Comparison of ENCODE assay signal across 13 cellular contexts in the genomic region with DNA sequence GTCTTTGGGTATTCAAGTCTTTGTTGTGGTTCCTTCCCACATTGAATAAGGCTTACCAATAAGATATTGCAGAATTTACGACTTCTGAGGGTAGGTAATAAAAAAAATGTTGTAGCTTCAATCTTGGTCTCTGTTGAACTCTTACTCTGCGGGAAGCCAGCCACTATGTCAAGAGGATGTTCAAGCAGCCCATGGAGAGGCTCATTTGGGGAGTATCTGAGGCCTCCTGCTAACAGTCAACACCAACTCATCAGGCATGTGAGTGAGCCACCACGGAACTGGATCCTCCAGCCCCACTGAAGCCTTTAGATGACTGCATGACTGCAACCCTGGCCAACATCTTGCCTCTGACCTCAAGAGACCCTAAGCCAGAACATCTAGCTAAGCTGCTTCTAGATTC. TPM values are rescaled to one million over a fixed set of nuclear protein-coding genes. Genes with fewer than 3 reads are reported as not detected.
DNase-seq lines count a peak whose midpoint lies in the region; ATAC-seq and TF ChIP-seq lines count a peak whose summit lies in the region.
"Had no signal": no experiment of that assay in that cellular context is flagged by ENCODE, and none has a peak within 500 bp of the region (broad histone marks: within the 10 kb centered on the region; RNA-seq: fewer than 3 reads in every experiment).

No MANE protein-coding gene starts in this region.

- no peaks in the 10 kb centered on the region for H3K27me3 Mint-ChIP-seq in activated naive CD4-positive, alpha-beta T cell treated with anti-CD3 and anti-CD28 coated beads for 36 hours (ENCODE audit: low read depth)

- H3K27ac Mint-ChIP-seq in activated naive CD4-positive, alpha-beta T cell treated with anti-CD3 and anti-CD28 coated beads for 36 hours: no peak overlapping the region
- no peak overlapping the region for H3K27ac Mint-ChIP-seq in activated naive CD4-positive, alpha-beta T cell treated with anti-CD3 and anti-CD28 coated beads, Interleukin-2, amount 50 U/mL, for 72 hours

- CTCF ChIA-PET in activated naive CD4-positive, alpha-beta T cell treated with anti-CD3 and anti-CD28 coated beads for 36 hours (lab: Charles Lee): interaction anchor here (0.7 to 2.0 kb wide), 7 partner anchors 27 to 440 kb away, joined by 3 to 11 read pairs (median 3); partner anchors contain the start of gene CMSS1

- H3K27ac ChIP-seq in adrenal gland: no peak overlapping the region
- H3K27ac ChIP-seq: epithelial cell of prostate had no signal

- TF ChIP-seq POLR2A in adrenal gland (IDR thresholded peaks at IDR 0.05): no peak

- no peaks in the 10 kb centered on the region for H3K9me3 Mint-ChIP-seq in activated naive CD4-positive, alpha-beta T cell treated with anti-CD3 and anti-CD28 coated beads for 36 hours
- H3K9me3 Mint-ChIP-seq in activated naive CD4-positive, alpha-beta T cell treated with anti-CD3 and anti-CD28 coated beads, Interleukin-2, amount 50 U/mL, for 72 hours: no peaks in the 10 kb centered on the region

- H3K36me3 ChIP-seq in adrenal gland (replicated peaks in 1 of 2): no peaks in the 10 kb centered on the region
- H3K36me3 ChIP-seq: ovary had no signal

- 86 to 98% (median 93%) methylated on average over 3 of the region's 3 CpGs for WGBS in adrenal gland, 4 donors

- H3K4me3 ChIP-seq in foreskin fibroblast (ENCODE audit: low read depth in 1 of 2, low read length in 2 of 2) (no peak overlapping the region), adrenal gland (no peak overlapping the region)
- H3K4me3 ChIP-seq: mucosa of descending colon, ovary had no signal

- no peaks in the 10 kb centered on the region for H3K27me3 ChIP-seq in adrenal gland
- H3K27me3 ChIP-seq: ovary had no signal

- peaks cover 36% of the 10 kb centered on the region for H3K4me1 Mint-ChIP-seq in activated naive CD4-positive, alpha-beta T cell treated with anti-CD3 and anti-CD28 coated beads for 36 hours (ENCODE audit: low read depth)

- H3K36me3 Mint-ChIP-seq in activated naive CD4-positive, alpha-beta T cell treated with anti-CD3 and anti-CD28 coated beads for 36 hours (ENCODE audit: low read depth): no peaks in the 10 kb centered on the region
- H3K36me3 Mint-ChIP-seq in activated naive CD4-positive, alpha-beta T cell treated with anti-CD3 and anti-CD28 coated beads, Interleukin-2, amount 50 U/mL, for 72 hours: peaks cover 16 to 17% of the 10 kb centered on the region in 2 donors

- TF ChIP-seq CTCF in foreskin fibroblast (IDR thresholded peaks at IDR 0.05; ENCODE audit: low read depth, low read length) (no peak), adrenal gland (IDR thresholded peaks at IDR 0.05) (no peak)

- intact Hi-C loops in activated naive CD4-positive, alpha-beta T cell treated with anti-CD3 and anti-CD28 coated beads for 36 hours (cut with micrococcal nuclease): no loop called here
- intact Hi-C loops in adrenal gland (cut with DNase I): loop anchor here (5.0 kb wide), 1 partner anchor 415 kb away; no protein-coding TSS in a partner anchor

- no peak for ATAC-seq in activated naive CD4-positive, alpha-beta T cell treated with anti-CD3 and anti-CD28 coated beads, Interleukin-2, amount 50 U/mL, for 72 hours
- ATAC-seq: mucosa of descending colon had no signal

- no peaks in the 10 kb centered on the region for H3K9me3 ChIP-seq in adrenal gland (replicated peaks in 1 of 3)
- H3K9me3 ChIP-seq: mucosa of descending colon, ovary had no signal

- DNase-seq in activated naive CD4-positive, alpha-beta T cell treated with anti-CD3 and anti-CD28 coated beads for 36 hours: peak; percentile 22
- no peak for DNase-seq in activated naive CD4-positive, alpha-beta T cell treated with anti-CD3 and anti-CD28 coated beads, Interleukin-2, amount 50 U/mL, for 72 hours (ENCODE audit: low spot score in 2 of 2)
- DNase-seq in RPMI8226: peak; percentile 0
- DNase-seq in foreskin fibroblast: peak; percentile 96
- no peak for DNase-seq in midbrain (lab: John Stamatoyannopoulos, UW)
- DNase-seq in adrenal gland: no peak
- DNase-seq in NCI-H2081 (lab: John Stamatoyannopoulos, UW): no peak
- DNase-seq in NK-92 (lab: John Stamatoyannopoulos, UW; ENCODE audit: unreplicated experiment): no peak
- DNase-seq: activated CD4-positive, alpha-beta T cell treated with anti-CD3 and anti-CD28 coated beads for 1 hour; mucosa of descending colon; NCI-H748 treated with DMSO at 0.1 percent for 48 hours; ovary had no signal

- H3K4me1 ChIP-seq in adrenal gland (replicated peaks in 1 of 2): peaks cover 7 to 18% of the 10 kb centered on the region in 2 donors

- H3K4me3 Mint-ChIP-seq in activated naive CD4-positive, alpha-beta T cell treated with anti-CD3 and anti-CD28 coated beads for 36 hours: no peak overlapping the region

RNA-seq across cellular contexts. Expression of gene TBC1D23, which starts 3.2 kb away (rescaled TPM):
- total RNA-seq in activated naive CD4-positive, alpha-beta T cell treated with anti-CD3 and anti-CD28 coated beads for 36 hours: 10 to 100 TPM; 14.1 to 15.8 TPM
- 10 to 100 TPM; 16.9 to 21.6 TPM for total RNA-seq in activated naive CD4-positive, alpha-beta T cell treated with anti-CD3 and anti-CD28 coated beads, Interleukin-2, amount 50 U/mL, for 72 hours
- total RNA-seq in adrenal gland: 100 to 1,000 TPM in 2 of 8 donors, 10 to 100 TPM in 6; 19.8 to 117 (median 61.9) TPM
- 10 to 100 TPM; 24.1 to 72.7 (median 24.2) TPM for polyA plus RNA-seq in adrenal gland

Comparison
In these comparisons a context has a peak if more than half of its experiments do, and no peak if none do; other contexts are left out.
1. DNase-seq: peak in activated naive CD4-positive, alpha-beta T cell treated with anti-CD3 and anti-CD28 coated beads for 36 hours (single experiment), RPMI8226 (single experiment) and foreskin fibroblast (2 of 2); none in activated naive CD4-positive, alpha-beta T cell treated with anti-CD3 and anti-CD28 coated beads, Interleukin-2, amount 50 U/mL, for 72 hours (0 of 2), midbrain (single experiment), adrenal gland (0 of 7), NCI-H2081 (0 of 2) and NK-92 (single experiment).